In genomic region chr11:64858467-64859401, GRCh38 we compare ENCODE assay signal across 8 cellular contexts. TPM values are rescaled to one million over a fixed set of nuclear protein-coding genes. Genes with fewer than 3 reads are reported as not detected.
DNase-seq lines count a peak whose midpoint lies in the region; ATAC-seq, FAIRE-seq and TF ChIP-seq lines count a peak whose summit lies in the region.

No MANE protein-coding gene starts in this region.

- dilution Hi-C loops in endothelial cell of umbilical vein (cut with MboI; ENCODE audit: extremely low pct_ligation_motif_present, low sequenced_read_pairs): no loop called here

- CTCF ChIA-PET in endothelial cell of umbilical vein (lab: Charles Lee): interaction anchor here (1.5 to 9.1 kb wide), 6 partner anchors 9 to 29 kb away, joined by 3 to 101 read pairs (median 12); partner anchors contain the start of gene EHD1

- DNase-seq in T-helper 17 cell (peak in 2 of 3 donors; percentile 49 to 59), endothelial cell of umbilical vein (ENCODE audit: low read depth, low spot score) (no peak), SHP77 treated with DMSO at 0.1 percent for 48 hours (lab: John Stamatoyannopoulos, UW) (no peak), medulla oblongata (ENCODE audit: extremely low spot score) (no peak), KBM-7 (no peak)
- DNase-seq in stimulated activated naive CD8-positive, alpha-beta T cell treated with anti-CD3 and anti-CD28 coated beads, Interleukin-15, Interleukin-2, amounts not matched to agents 100 U/mL and 50 U/mL, for 24 hours: peak; percentile 72

- peak; percentile 43 for FAIRE-seq in endothelial cell of umbilical vein (lab: Jason Lieb, UNC)

- no peaks in the 10 kb centered on the region for H3K27me3 Mint-ChIP-seq in T-helper 17 cell

- H2AFZ ChIP-seq in endothelial cell of umbilical vein (ENCODE audit: low read depth, low read length): no peak overlapping the region

- H3K79me2 ChIP-seq in endothelial cell of umbilical vein (ENCODE audit: control insufficient read depth, insufficient read depth, low read length): peaks cover 49% of the 10 kb centered on the region

- intact Hi-C loops in endothelial cell of umbilical vein (cut with micrococcal nuclease): no loop called here

- no peak overlapping the region for H3K4me3 ChIP-seq in endothelial cell of umbilical vein (replicated peaks in 1 of 3; ENCODE audit: insufficient read depth in 1 of 3, low read depth in 1 of 3, low read length in 3 of 3)

- no peak for TF ChIP-seq CTCF in endothelial cell of umbilical vein (IDR thresholded peaks at IDR 0.05; ENCODE audit: extremely low read depth in 1 of 2, insufficient read depth in 1 of 2, low read depth in 1 of 2, low read length in 2 of 2)

- peaks cover 0 to 17% of the 10 kb centered on the region in 2 experiments for H3K36me3 ChIP-seq in endothelial cell of umbilical vein (ENCODE audit: control insufficient read depth in 2 of 2, extremely low read depth in 1 of 2, insufficient read depth in 2 of 2, low read length in 2 of 2)

- POLR2A ChIA-PET in endothelial cell of umbilical vein (lab: Charles Lee): interaction anchor here (1.6 to 1.9 kb wide), 2 partner anchors 19 to 21 kb away, joined by 4 to 5 read pairs; partner anchors contain the start of gene EHD1

- H3K27ac Mint-ChIP-seq in T-helper 17 cell: peak overlapping the region; percentile 98

- peaks cover 45% of the 10 kb centered on the region for H3K4me1 ChIP-seq in endothelial cell of umbilical vein (ENCODE audit: control insufficient read depth, extremely low read depth, insufficient read depth, low read length)

- H3K27me3 ChIP-seq in endothelial cell of umbilical vein (ENCODE audit: control insufficient read depth in 2 of 2, insufficient read depth in 2 of 2, low read length in 2 of 2): no peaks in the 10 kb centered on the region

- in situ Hi-C loops in KBM-7 (cut with MboI; ENCODE audit: low pct_unique_long_range_greater_than_20kb, low sequenced_read_pairs): no loop called here

- no peaks in the 10 kb centered on the region for H4K20me1 ChIP-seq in endothelial cell of umbilical vein (replicated peaks; ENCODE audit: control insufficient read depth, extremely low read depth, insufficient read depth, low read length)

- peaks cover 2% of the 10 kb centered on the region for H3K36me3 Mint-ChIP-seq in T-helper 17 cell (ENCODE audit: low read depth)

- peaks cover 69% of the 10 kb centered on the region for H3K4me1 Mint-ChIP-seq in T-helper 17 cell

- H3K9me3 ChIP-seq in T-helper 17 cell (ENCODE audit: control insufficient read depth, low read length, poor library complexity, severe bottlenecking) (no peaks in the 10 kb centered on the region), endothelial cell of umbilical vein (replicated peaks; ENCODE audit: control insufficient read depth, insufficient read depth, low read length) (no peaks in the 10 kb centered on the region)

- no peak for TF ChIP-seq POLR2A in endothelial cell of umbilical vein (IDR thresholded peaks at IDR 0.05; ENCODE audit: low read depth, low read length)

- H3K27ac ChIP-seq in endothelial cell of umbilical vein (ENCODE audit: insufficient read depth, low read depth, low read length): no peak overlapping the region

- H3K4me3 Mint-ChIP-seq in T-helper 17 cell: peak overlapping the region; percentile 83

- no peak overlapping the region for H3K4me2 ChIP-seq in endothelial cell of umbilical vein (ENCODE audit: insufficient read depth, low read length)

- peak; percentile 26 for ATAC-seq in GM21528 (IDR thresholded peaks at IDR 0.05; ENCODE audit: low FRiP score, unreplicated experiment)
- ATAC-seq in T-helper 17 cell: peak; percentile 61
- ATAC-seq in stimulated activated naive CD8-positive, alpha-beta T cell treated with anti-CD3 and anti-CD28 coated beads, Interleukin-15, Interleukin-2, amounts not matched to agents 100 U/mL and 50 U/mL, for 24 hours: peak; percentile 48
- ATAC-seq in GM19351 (IDR thresholded peaks at IDR 0.05; ENCODE audit: unreplicated experiment): no peak

- no peaks in the 10 kb centered on the region for H3K9me1 ChIP-seq in endothelial cell of umbilical vein (replicated peaks; ENCODE audit: control insufficient read depth, extremely low read depth, insufficient read depth, low read length)

- no TSS peak for BruUV-seq in endothelial cell of umbilical vein (replicated peaks; lab: Mats Ljungman, UMichigan)

- no peak overlapping the region for H3K9ac ChIP-seq in endothelial cell of umbilical vein (replicated peaks; ENCODE audit: extremely low read depth, insufficient read depth, low read length)

TF ChIP-seq in endothelial cell of umbilical vein, 7 proteins besides CTCF, POLR2A, EP300 and RAD21:
- TF ChIP-seq MAX (IDR thresholded peaks at IDR 0.05; ENCODE audit: insufficient read depth, insufficient read length) (no peak), POLR2AphosphoS5 (IDR thresholded peaks at IDR 0.05; ENCODE audit: insufficient read depth, low read depth, low read length) (no peak), FOS (IDR thresholded peaks at IDR 0.05; ENCODE audit: borderline replicate concordance, insufficient read depth, low read length) (no peak), JUN (IDR thresholded peaks at IDR 0.05; ENCODE audit: borderline replicate concordance, insufficient read depth, insufficient read length, low read depth) (no peak), EZH2 (IDR thresholded peaks at IDR 0.05; ENCODE audit: borderline replicate concordance, low read depth, low read length, severe bottlenecking) (no peak), GATA2 (IDR thresholded peaks at IDR 0.05; ENCODE audit: insufficient read depth, insufficient read length, low read depth, low read length) (no peak), MYC (IDR thresholded peaks at IDR 0.05; ENCODE audit: low read depth, low read length) (no peak)

RNA-seq across cellular contexts. Expression of gene CDC42BPG, which starts 14.3 kb away (rescaled TPM):
- total RNA-seq in T-helper 17 cell (1 to 10 TPM; 4.0 to 7.7 TPM), endothelial cell of umbilical vein (0.42 and 0.62 TPM in 2 replicates)
- 0.13 and 0.19 TPM in 2 replicates for polyA plus RNA-seq in endothelial cell of umbilical vein
- polyA plus RNA-seq in endothelial cell of umbilical vein (2011; cell fraction: cytosol; rRNA removed): 0.14 and 0.16 TPM in 2 replicates
- 0.49 and 0.57 TPM in 2 replicates for polyA plus RNA-seq in endothelial cell of umbilical vein (2011; cell fraction: nucleus; rRNA removed)
- polyA plus RNA-seq in endothelial cell of umbilical vein (2012): 0.27 and 0.33 TPM in 2 replicates
- polyA minus RNA-seq in endothelial cell of umbilical vein: 0.17 and 0.32 TPM in 2 replicates
- 2.3 TPM for polyA minus RNA-seq in endothelial cell of umbilical vein (2011; cell fraction: cytosol; rRNA and poly(A)+ RNA removed)
- 0.24 and 0.34 TPM in 2 replicates for polyA minus RNA-seq in endothelial cell of umbilical vein (2011; cell fraction: nucleus; rRNA and poly(A)+ RNA removed)

RNA-seq across cellular contexts. Expression of gene EHD1, which starts 19.7 kb away (rescaled TPM):
- total RNA-seq in T-helper 17 cell: 100 to 1,000 TPM; 184 to 212 TPM
- total RNA-seq in endothelial cell of umbilical vein: 98.0 and 109 TPM in 2 replicates
- 136 and 140 TPM in 2 replicates for polyA plus RNA-seq in endothelial cell of umbilical vein
- polyA plus RNA-seq in endothelial cell of umbilical vein (2011; cell fraction: cytosol; rRNA removed): 109 and 112 TPM in 2 replicates
- 91.7 and 102 TPM in 2 replicates for polyA plus RNA-seq in endothelial cell of umbilical vein (2011; cell fraction: nucleus; rRNA removed)
- polyA plus RNA-seq in endothelial cell of umbilical vein (2012): 101 and 131 TPM in 2 replicates
- polyA minus RNA-seq in endothelial cell of umbilical vein: 136 and 168 TPM in 2 replicates
- polyA minus RNA-seq in endothelial cell of umbilical vein (2011; cell fraction: cytosol; rRNA and poly(A)+ RNA removed): 41.1 TPM
- 35.6 and 63.3 TPM in 2 replicates for polyA minus RNA-seq in endothelial cell of umbilical vein (2011; cell fraction: nucleus; rRNA and poly(A)+ RNA removed)

RNA-seq across cellular contexts. Expression of gene MEN1, which starts 48.4 kb away (rescaled TPM):
- total RNA-seq in T-helper 17 cell: 10 to 100 TPM; 25.8 to 27.0 TPM
- total RNA-seq in endothelial cell of umbilical vein: 41.1 and 41.6 TPM in 2 replicates
- 43.1 and 48.8 TPM in 2 replicates for polyA plus RNA-seq in endothelial cell of umbilical vein
- 28.8 and 36.8 TPM in 2 replicates for polyA plus RNA-seq in endothelial cell of umbilical vein (2011; cell fraction: cytosol; rRNA removed)
- 60.0 and 60.6 TPM in 2 replicates for polyA plus RNA-seq in endothelial cell of umbilical vein (2011; cell fraction: nucleus; rRNA removed)
- 36.0 and 40.6 TPM in 2 replicates for polyA plus RNA-seq in endothelial cell of umbilical vein (2012)
- 25.7 and 26.5 TPM in 2 replicates for polyA minus RNA-seq in endothelial cell of umbilical vein
- polyA minus RNA-seq in endothelial cell of umbilical vein (2011; cell fraction: cytosol; rRNA and poly(A)+ RNA removed): 30.1 TPM
- 12.9 and 19.6 TPM in 2 replicates for polyA minus RNA-seq in endothelial cell of umbilical vein (2011; cell fraction: nucleus; rRNA and poly(A)+ RNA removed)

RNA-seq across cellular contexts. Expression of gene MAP4K2, which starts 55.7 kb away (rescaled TPM):
- 10 to 100 TPM; 97.8 to 99.2 TPM for total RNA-seq in T-helper 17 cell
- total RNA-seq in endothelial cell of umbilical vein: 43.3 and 48.5 TPM in 2 replicates
- 44.0 and 51.6 TPM in 2 replicates for polyA plus RNA-seq in endothelial cell of umbilical vein
- 45.1 and 45.7 TPM in 2 replicates for polyA plus RNA-seq in endothelial cell of umbilical vein (2011; cell fraction: cytosol; rRNA removed)
- 109 and 123 TPM in 2 replicates for polyA plus RNA-seq in endothelial cell of umbilical vein (2011; cell fraction: nucleus; rRNA removed)
- 38.6 and 49.2 TPM in 2 replicates for polyA plus RNA-seq in endothelial cell of umbilical vein (2012)
- 46.8 and 52.0 TPM in 2 replicates for polyA minus RNA-seq in endothelial cell of umbilical vein
- polyA minus RNA-seq in endothelial cell of umbilical vein (2011; cell fraction: cytosol; rRNA and poly(A)+ RNA removed): 18.9 TPM
- 23.0 and 36.3 TPM in 2 replicates for polyA minus RNA-seq in endothelial cell of umbilical vein (2011; cell fraction: nucleus; rRNA and poly(A)+ RNA removed)

RNA-seq across cellular contexts. Expression of gene ATG2A, which starts 58.3 kb away (rescaled TPM):
- total RNA-seq in T-helper 17 cell (100 to 1,000 TPM; 161 to 226 TPM), endothelial cell of umbilical vein (24.3 and 27.4 TPM in 2 replicates)
- 13.4 and 17.6 TPM in 2 replicates for polyA plus RNA-seq in endothelial cell of umbilical vein
- 7.8 and 10.6 TPM in 2 replicates for polyA plus RNA-seq in endothelial cell of umbilical vein (2011; cell fraction: cytosol; rRNA removed)
- polyA plus RNA-seq in endothelial cell of umbilical vein (2011; cell fraction: nucleus; rRNA removed): 26.8 and 30.3 TPM in 2 replicates
- polyA plus RNA-seq in endothelial cell of umbilical vein (2012): 14.2 and 17.3 TPM in 2 replicates
- polyA minus RNA-seq in endothelial cell of umbilical vein: 12.0 and 12.9 TPM in 2 replicates
- 25.1 TPM for polyA minus RNA-seq in endothelial cell of umbilical vein (2011; cell fraction: cytosol; rRNA and poly(A)+ RNA removed)
- polyA minus RNA-seq in endothelial cell of umbilical vein (2011; cell fraction: nucleus; rRNA and poly(A)+ RNA removed): 12.5 and 16.6 TPM in 2 replicates

Comparison
In these comparisons a context has a peak if more than half of its experiments do, and no peak if none do; other contexts are left out.
1. DNase-seq: peak in T-helper 17 cell (2 of 3) and stimulated activated naive CD8-positive, alpha-beta T cell treated with anti-CD3 and anti-CD28 coated beads, Interleukin-15, Interleukin-2, amounts not matched to agents 100 U/mL and 50 U/mL, for 24 hours (single experiment); none in endothelial cell of umbilical vein (single experiment), SHP77 treated with DMSO at 0.1 percent for 48 hours (single experiment), medulla oblongata (single experiment) and KBM-7 (single experiment).